8 cellular contexts compared by ENCODE assay signal in genomic region chr19:55116232-55117062, GRCh38. TPM values are rescaled to one million over a fixed set of nuclear protein-coding genes. Genes with fewer than 3 reads are reported as not detected.
DNase-seq lines count a peak whose midpoint lies in the region; ATAC-seq, FAIRE-seq and TF ChIP-seq lines count a peak whose summit lies in the region.

No MANE protein-coding gene starts in this region.

- no TSS peak for BruUV-seq in Panc1 (replicated peaks; lab: Mats Ljungman, UMichigan)

- H3K9me3 ChIP-seq in Panc1 (ENCODE audit: control insufficient read depth, insufficient read depth, low read depth, low read length), result no peaks in the 10 kb centered on the region
- no peaks in the 10 kb centered on the region for H3K9me3 ChIP-seq in gastroesophageal sphincter
- H3K9me3 ChIP-seq in neural progenitor cell (ENCODE audit: low read depth), result no peaks in the 10 kb centered on the region
- H3K9me3 ChIP-seq in tibial artery, result no peaks in the 10 kb centered on the region

- 0% methylated on average over 18 to 29 of the region's 32 CpGs for WGBS in gastroesophageal sphincter (ENCODE audit: low coverage in 1 of 2), 2 donors

- peak overlapping the region; percentile 96 for H3K27ac Mint-ChIP-seq in activated naive CD4-positive, alpha-beta T cell treated with anti-CD3 and anti-CD28 coated beads, Interleukin-2, amount 10 ng/mL, durations not matched to agents 7 days and 5 days
- peak overlapping the region; percentile 93 for H3K27ac Mint-ChIP-seq in neural progenitor cell

- TF ChIP-seq CTCF in AG10803 (conservative IDR thresholded peaks at IDR 0.05; ENCODE audit: low read length) (peak; percentile 14), Panc1 (IDR thresholded peaks at IDR 0.05) (no peak), gastroesophageal sphincter (IDR thresholded peaks at IDR 0.05) (no peak), neural progenitor cell (IDR thresholded peaks at IDR 0.05) (no peak), tibial artery (IDR thresholded peaks at IDR 0.05) (no peak)

- TF ChIP-seq POLR2A in gastroesophageal sphincter (IDR thresholded peaks at IDR 0.05), result peak; percentile 42 to 52

- peaks cover 5% of the 10 kb centered on the region for H3K27me3 Mint-ChIP-seq in activated naive CD4-positive, alpha-beta T cell treated with anti-CD3 and anti-CD28 coated beads, Interleukin-2, amount 10 ng/mL, durations not matched to agents 7 days and 5 days
- peaks cover 15% of the 10 kb centered on the region for H3K27me3 Mint-ChIP-seq in neural progenitor cell (ENCODE audit: insufficient read depth, low read depth)

- no peaks in the 10 kb centered on the region for H3K9me3 Mint-ChIP-seq in activated naive CD4-positive, alpha-beta T cell treated with anti-CD3 and anti-CD28 coated beads, Interleukin-2, amount 10 ng/mL, durations not matched to agents 7 days and 5 days
- no peaks in the 10 kb centered on the region for H3K9me3 Mint-ChIP-seq in neural progenitor cell

- peaks cover 55% of the 10 kb centered on the region for H3K4me1 Mint-ChIP-seq in activated naive CD4-positive, alpha-beta T cell treated with anti-CD3 and anti-CD28 coated beads, Interleukin-2, amount 10 ng/mL, durations not matched to agents 7 days and 5 days
- peaks cover 42% of the 10 kb centered on the region for H3K4me1 Mint-ChIP-seq in neural progenitor cell

- CTCF ChIA-PET in Panc1 (lab: Charles Lee), result no interaction called here
- CTCF ChIA-PET in activated naive CD4-positive, alpha-beta T cell treated with anti-CD3 and anti-CD28 coated beads, Interleukin-2, amount 10 ng/mL, durations not matched to agents 7 days and 5 days (lab: Charles Lee), result interaction anchor here (0.9 to 2.0 kb wide), 2 partner anchors 28 to 235 kb away, joined by 3 to 7 read pairs; no protein-coding TSS in a partner anchor

- peak overlapping the region; percentile 95 for H3K4me3 Mint-ChIP-seq in activated naive CD4-positive, alpha-beta T cell treated with anti-CD3 and anti-CD28 coated beads, Interleukin-2, amount 10 ng/mL, durations not matched to agents 7 days and 5 days
- peak overlapping the region; percentile 95 for H3K4me3 Mint-ChIP-seq in neural progenitor cell

- DNase-seq in AG10803 (ENCODE audit: low read depth) (peak; percentile 65), GM19239 (ENCODE audit: insufficient read length, low spot score) (peak; percentile 78), Panc1 (ENCODE audit: low read depth, low spot score) (no peak), neural progenitor cell (ENCODE audit: low spot score) (peak; percentile 50), tibial artery (peak; percentile 76 to 84)
- DNase-seq in activated naive CD4-positive, alpha-beta T cell treated with anti-CD3 and anti-CD28 coated beads, Interleukin-2, amount 10 ng/mL, durations not matched to agents 7 days and 5 days, result peak; percentile 78

- H3K27me3 ChIP-seq in Panc1 (ENCODE audit: control insufficient read depth, insufficient read depth, low read length), result no peaks in the 10 kb centered on the region
- no peaks in the 10 kb centered on the region for H3K27me3 ChIP-seq in gastroesophageal sphincter
- no peaks in the 10 kb centered on the region for H3K27me3 ChIP-seq in neural progenitor cell
- no peaks in the 10 kb centered on the region for H3K27me3 ChIP-seq in tibial artery

- peaks cover 19% of the 10 kb centered on the region for H3F3A ChIP-seq in neural progenitor cell (ENCODE audit: low read depth)

- H3K4me1 ChIP-seq in Panc1 (ENCODE audit: control insufficient read depth, insufficient read depth, low read length) (peaks cover 34% of the 10 kb centered on the region), gastroesophageal sphincter (peaks cover 0 to 60% (median 45%) of the 10 kb centered on the region in 3 donors), neural progenitor cell (peaks cover 5% of the 10 kb centered on the region), tibial artery (peaks cover 0 to 60% (median 52%) of the 10 kb centered on the region in 4 donors)

- intact Hi-C loops in Panc1 (cut with micrococcal nuclease; ENCODE audit: unreplicated experiment), result no loop called here
- intact Hi-C loops in tibial artery (cut with DNase I; ENCODE audit: low total_unique reads), result loop anchor here (5.0 kb wide), 1 partner anchor 649 kb away; no protein-coding TSS in a partner anchor

- H3K36me3 ChIP-seq in Panc1 (ENCODE audit: control insufficient read depth, insufficient read depth, low read length) (no peaks in the 10 kb centered on the region; the same call in 1 of the 2 replicates), gastroesophageal sphincter (peaks cover 0 to 8% of the 10 kb centered on the region in 2 donors), neural progenitor cell (no peaks in the 10 kb centered on the region), tibial artery (peaks cover 0 to 18% (median 0%) of the 10 kb centered on the region in 3 donors)

- FAIRE-seq in GM19239 (lab: Jason Lieb, UNC), result peak; percentile 90

- peak overlapping the region; percentile 46 for H3K9ac ChIP-seq in neural progenitor cell

- peak overlapping the region; percentile 96 for H3K4me2 ChIP-seq in neural progenitor cell

- peaks cover 54% of the 10 kb centered on the region for H3K79me2 ChIP-seq in neural progenitor cell (ENCODE audit: low read depth)

- H3K27ac ChIP-seq in Panc1 (ENCODE audit: low read length) (peak overlapping the region; percentile 79), gastroesophageal sphincter (peak overlapping the region; percentile 90 to 98 (median 97)), neural progenitor cell (no peak overlapping the region), tibial artery (peak overlapping the region; percentile 88 to 92)

- H3K36me3 Mint-ChIP-seq in activated naive CD4-positive, alpha-beta T cell treated with anti-CD3 and anti-CD28 coated beads, Interleukin-2, amount 10 ng/mL, durations not matched to agents 7 days and 5 days, result peaks cover 14% of the 10 kb centered on the region
- no peaks in the 10 kb centered on the region for H3K36me3 Mint-ChIP-seq in neural progenitor cell

- no peak for TF ChIP-seq EP300 in gastroesophageal sphincter (IDR thresholded peaks at IDR 0.05)

- H3K4me3 ChIP-seq in AG10803 (ENCODE audit: low read length), result peak overlapping the region; percentile 95
- H3K4me3 ChIP-seq in Panc1 (ENCODE audit: low read depth in 2 of 2, low read length in 2 of 2), result peak overlapping the region; percentile 59 to 79
- H3K4me3 ChIP-seq in gastroesophageal sphincter, result peak overlapping the region; percentile 64 to 79
- peak overlapping the region; percentile 76 for H3K4me3 ChIP-seq in neural progenitor cell
- H3K4me3 ChIP-seq in tibial artery, result peak overlapping the region; percentile 83 to 87

- in situ Hi-C loops in Panc1 (cut with HindIII; ENCODE audit: low pct_unique_long_range_greater_than_20kb, low sequenced_read_pairs), result no loop called here

- ATAC-seq in Panc1 (peak; percentile 32), gastroesophageal sphincter (peak; percentile 28), HG02798 (IDR thresholded peaks at IDR 0.05; ENCODE audit: poor library complexity, unreplicated experiment) (no peak)

- POLR2A ChIA-PET in Panc1 (lab: Charles Lee), result interaction anchor here (0.6 kb wide), 1 partner anchor 42 kb away, joined by 9 read pairs; no protein-coding TSS in a partner anchor

- peaks cover 54% of the 10 kb centered on the region for H4K20me1 ChIP-seq in neural progenitor cell (ENCODE audit: low read depth)

- no peak overlapping the region for H2AFZ ChIP-seq in neural progenitor cell (replicated peaks)

RNA-seq across cellular contexts. Expression of gene PPP1R12C, which starts 1.0 kb away (rescaled TPM):
- total RNA-seq in Panc1 (2021; ENCODE audit: unreplicated experiment), result 158 TPM
- 141 TPM for polyA plus RNA-seq in Panc1 (2012; ENCODE audit: insufficient read length)
- 100 to 1,000 TPM; 268 to 479 (median 276) TPM for total RNA-seq in gastroesophageal sphincter
- total RNA-seq in neural progenitor cell (ENCODE audit: low replicate concordance), result 21.8 and 62.7 TPM in 2 replicates

RNA-seq across cellular contexts. Expression of gene TNNT1, which starts 32.6 kb away (rescaled TPM):
- 116 TPM for total RNA-seq in Panc1 (2021; ENCODE audit: unreplicated experiment)
- polyA plus RNA-seq in Panc1 (2012; ENCODE audit: insufficient read length), result 249 TPM
- 1 to 10 TPM in 1 of 4 donors, not detected in 3; 4.4 TPM for total RNA-seq in gastroesophageal sphincter
- total RNA-seq in neural progenitor cell (ENCODE audit: low replicate concordance), result 74.1 and 121 TPM in 2 replicates

RNA-seq across cellular contexts. Expression of gene EPS8L1, which starts 40.8 kb away (rescaled TPM):
- total RNA-seq in Panc1 (2021; ENCODE audit: unreplicated experiment), result 11.0 TPM
- 27.5 TPM for polyA plus RNA-seq in Panc1 (2012; ENCODE audit: insufficient read length)
- total RNA-seq in gastroesophageal sphincter, result 10 to 100 TPM in 1 of 4 donors, 1 to 10 TPM in 3; 2.2 to 10.5 (median 2.5) TPM
- total RNA-seq in neural progenitor cell (ENCODE audit: low replicate concordance), result 7.0 and 17.5 TPM in 2 replicates

RNA-seq across cellular contexts. Expression of gene TNNI3, which starts 41.1 kb away (rescaled TPM):
- total RNA-seq in Panc1 (2021; ENCODE audit: unreplicated experiment) (14.6 TPM), gastroesophageal sphincter (not detected), neural progenitor cell (ENCODE audit: low replicate concordance) (22.2 and 41.0 TPM in 2 replicates)
- 36.9 TPM for polyA plus RNA-seq in Panc1 (2012; ENCODE audit: insufficient read length)

RNA-seq across cellular contexts. Expression of gene DNAAF3, which starts 50.0 kb away (rescaled TPM):
- 12.4 TPM for total RNA-seq in Panc1 (2021; ENCODE audit: unreplicated experiment)
- 14.6 TPM for polyA plus RNA-seq in Panc1 (2012; ENCODE audit: insufficient read length)
- under 1 TPM in 2 of 4 donors, not detected in 2; 0.42 to 0.52 TPM for total RNA-seq in gastroesophageal sphincter
- total RNA-seq in neural progenitor cell (ENCODE audit: low replicate concordance), result 9.1 and 12.0 TPM in 2 replicates

Comparison
In these comparisons a context has a peak if more than half of its experiments do, and no peak if none do; other contexts are left out.
1. RNA of gene TNNT1, which starts 32.6 kb away (total RNA-seq): 116 TPM in Panc1 (single experiment) and 74.1 to 121 TPM in neural progenitor cell; 4.4 TPM in gastroesophageal sphincter; every median in the first group is over 10 times any median in the second.
2. Peak in every context shown above with its lines, with median percentiles within 50 percentile points of each other: H3K4me3 ChIP-seq.